1 cellular context compared by ENCODE assay signal in genomic region chr3:187738400-187739124, GRCh38.
TF ChIP-seq lines count a peak whose summit lies in the region.

No MANE protein-coding gene starts in this region.

TF ChIP-seq in K562, 482 proteins besides CTCF, POLR2A, EP300 and RAD21 (continued from another document):
- TF ChIP-seq, protein P1, sequence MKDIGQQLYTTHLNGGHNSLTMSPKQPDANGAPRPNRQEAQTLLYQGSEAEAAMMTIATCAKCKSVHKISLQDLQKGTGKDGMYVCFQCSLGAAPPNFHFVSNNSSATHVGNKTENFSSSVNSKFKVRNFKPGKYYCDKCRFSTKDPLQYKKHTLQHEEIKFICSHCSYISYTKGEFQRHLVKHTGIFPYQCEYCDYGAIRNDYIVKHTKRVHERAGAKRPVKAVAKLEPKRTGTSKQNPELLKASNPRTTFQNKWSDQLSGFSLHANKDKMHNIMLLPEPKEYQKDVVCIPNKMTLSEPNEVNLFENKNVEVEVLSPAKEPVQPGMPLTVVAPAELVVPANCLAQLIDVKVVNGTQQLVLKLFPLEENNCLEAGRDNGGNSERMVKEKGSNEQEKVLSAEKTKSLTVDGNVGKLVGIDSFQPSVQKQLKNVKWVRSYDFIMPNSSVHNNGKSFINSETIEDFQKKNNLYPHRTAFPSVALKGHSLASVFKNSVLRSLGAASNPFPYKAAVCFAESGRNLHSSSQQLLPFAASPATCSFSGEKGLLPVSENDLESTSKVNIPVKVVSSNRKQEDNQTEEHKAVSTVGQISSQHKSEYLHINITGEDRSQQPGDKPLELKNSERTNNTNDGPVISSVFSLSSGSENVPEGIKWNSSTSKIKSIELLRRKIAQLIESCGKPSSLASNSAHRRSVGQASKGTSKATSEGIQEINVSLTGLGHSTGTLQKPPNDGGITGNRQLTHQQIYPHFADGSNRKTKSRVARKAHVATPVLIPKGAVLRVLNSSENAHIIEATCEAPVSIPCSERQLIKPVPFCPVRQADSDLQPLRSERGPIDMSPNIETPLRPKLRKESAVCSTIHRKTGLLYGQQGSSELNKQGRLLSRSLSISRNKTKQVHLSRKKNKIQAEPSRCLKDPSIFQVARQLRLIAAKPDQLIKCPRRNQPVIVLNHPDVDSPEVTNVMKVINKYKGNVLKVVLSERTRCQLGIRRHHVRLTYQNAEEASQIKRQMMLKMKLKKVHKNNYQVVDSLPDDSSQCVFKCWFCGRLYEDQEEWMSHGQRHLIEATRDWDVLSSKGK (CRISPR knock-in tag; IDR thresholded peaks at IDR 0.05) = no peak
- TF ChIP-seq, protein P2, sequence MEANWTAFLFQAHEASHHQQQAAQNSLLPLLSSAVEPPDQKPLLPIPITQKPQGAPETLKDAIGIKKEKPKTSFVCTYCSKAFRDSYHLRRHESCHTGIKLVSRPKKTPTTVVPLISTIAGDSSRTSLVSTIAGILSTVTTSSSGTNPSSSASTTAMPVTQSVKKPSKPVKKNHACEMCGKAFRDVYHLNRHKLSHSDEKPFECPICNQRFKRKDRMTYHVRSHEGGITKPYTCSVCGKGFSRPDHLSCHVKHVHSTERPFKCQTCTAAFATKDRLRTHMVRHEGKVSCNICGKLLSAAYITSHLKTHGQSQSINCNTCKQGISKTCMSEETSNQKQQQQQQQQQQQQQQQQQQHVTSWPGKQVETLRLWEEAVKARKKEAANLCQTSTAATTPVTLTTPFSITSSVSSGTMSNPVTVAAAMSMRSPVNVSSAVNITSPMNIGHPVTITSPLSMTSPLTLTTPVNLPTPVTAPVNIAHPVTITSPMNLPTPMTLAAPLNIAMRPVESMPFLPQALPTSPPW (CRISPR knock-in tag; IDR thresholded peaks at IDR 0.05) = peak; percentile 87
- no peak for TF ChIP-seq HNRNPK (IDR thresholded peaks at IDR 0.05; ENCODE audit: low read depth, low read length, poor library complexity, severe bottlenecking)
- peak; percentile 52; the same call in 1 of the 2 replicates for TF ChIP-seq SMC3 (conservative IDR thresholded peaks at IDR 0.05; ENCODE audit: insufficient read depth, low read depth, low read length)
- TF ChIP-seq IRF2 (CRISPR knock-in tag; IDR thresholded peaks at IDR 0.05) = no peak
- peak; percentile 66; the same call in 1 of the 2 replicates for TF ChIP-seq HINFP (tag; conservative IDR thresholded peaks at IDR 0.05; ENCODE audit: low read depth)
- TF ChIP-seq MCM2 (IDR thresholded peaks at IDR 0.05; ENCODE audit: low read depth) = no peak
- TF ChIP-seq TEAD2 (tag; IDR thresholded peaks at IDR 0.05) = no peak
- TF ChIP-seq, protein P3, sequence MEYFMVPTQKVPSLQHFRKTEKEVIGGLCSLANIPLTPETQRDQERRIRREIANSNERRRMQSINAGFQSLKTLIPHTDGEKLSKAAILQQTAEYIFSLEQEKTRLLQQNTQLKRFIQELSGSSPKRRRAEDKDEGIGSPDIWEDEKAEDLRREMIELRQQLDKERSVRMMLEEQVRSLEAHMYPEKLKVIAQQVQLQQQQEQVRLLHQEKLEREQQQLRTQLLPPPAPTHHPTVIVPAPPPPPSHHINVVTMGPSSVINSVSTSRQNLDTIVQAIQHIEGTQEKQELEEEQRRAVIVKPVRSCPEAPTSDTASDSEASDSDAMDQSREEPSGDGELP (CRISPR knock-in tag; IDR thresholded peaks at IDR 0.05; ENCODE audit: borderline replicate concordance) = 0 out of 2 replicates have a peak, but pooled peaks have one; percentile 10
- no peak for TF ChIP-seq KAT8 (IDR thresholded peaks at IDR 0.05; ENCODE audit: low read depth)
- TF ChIP-seq ZNF408 (CRISPR knock-in tag; IDR thresholded peaks at IDR 0.05; ENCODE audit: low read depth) = no peak
